ENCODE assay signal across 1 cellular context in genomic region chr1:169538998-169539871, GRCh38.
TF ChIP-seq lines count a peak whose summit lies in the region.

No MANE protein-coding gene starts in this region.

TF ChIP-seq in IMR-90, 13 proteins besides CTCF, POLR2A, EP300 and RAD21 (continued from another document):
- TF ChIP-seq ELK1 (IDR thresholded peaks at IDR 0.05; ENCODE audit: borderline replicate concordance, low read depth, low read length), result no peak
- peak; percentile 52 for TF ChIP-seq CEBPB (IDR thresholded peaks at IDR 0.05; ENCODE audit: low read depth, low read length)
